Comparison of ENCODE assay signal across 8 cellular contexts in the genomic region with DNA sequence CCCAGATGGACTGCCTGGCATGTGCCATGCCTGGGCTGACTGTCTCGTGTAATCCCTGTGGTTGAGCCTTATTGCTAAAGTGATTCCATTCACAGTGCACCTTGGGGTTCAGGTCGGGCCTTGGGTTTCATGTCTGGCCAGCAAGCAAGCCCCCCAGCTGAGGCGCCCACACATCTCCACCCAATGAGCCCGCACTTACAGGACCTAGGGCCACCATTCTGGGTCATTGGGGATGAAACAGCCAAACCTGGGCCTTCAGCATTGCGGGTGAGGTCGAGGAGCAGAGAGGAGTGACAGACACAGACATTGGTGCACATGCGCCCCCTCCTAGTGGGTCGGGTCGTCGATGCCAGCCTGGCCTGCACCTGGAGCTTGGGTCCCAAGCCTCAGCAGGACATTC. TPM values are rescaled to one million over a fixed set of nuclear protein-coding genes. Genes with fewer than 3 reads are reported as not detected.
"Had no signal": no experiment of that assay in that cellular context is flagged by ENCODE, and none has a peak within 500 bp of the region (broad histone marks: within the 10 kb centered on the region; RNA-seq: fewer than 3 reads in every experiment).

No MANE protein-coding gene starts in this region.

- ATAC-seq: K562 had no signal

- H3K27ac Mint-ChIP-seq: H9 had no signal

- H3K4me3 ChIP-seq: GM23248, K562 had no signal

- H2AFZ ChIP-seq: GM23248 had no signal

- H3K9ac ChIP-seq: GM23248 had no signal

- H3K4me3 Mint-ChIP-seq: H9 had no signal

- DNase-seq: GM23248, GOT3, H9, HCEC 1CT, IMR-90, KG1 had no signal

- H3K27ac ChIP-seq: GM23248 had no signal

RNA-seq across cellular contexts. Expression of a gene that starts 48.0 kb away (rescaled TPM):
- total RNA-seq: GM23248, HT-29, IMR-90, K562 had no signal
- polyA plus RNA-seq: GM23248, IMR-90, K562 had no signal
